In genomic region chr14:104885031-104885972, GRCh38 we compare ENCODE assay signal across 26 cellular contexts. TPM values are rescaled to one million over a fixed set of nuclear protein-coding genes. Genes with fewer than 3 reads are reported as not detected.
DNase-seq lines count a peak whose midpoint lies in the region; ATAC-seq, FAIRE-seq and TF ChIP-seq lines count a peak whose summit lies in the region.
"Had no signal": no experiment of that assay in that cellular context is flagged by ENCODE, and none has a peak within 500 bp of the region (broad histone marks: within the 10 kb centered on the region; RNA-seq: fewer than 3 reads in every experiment).

No MANE protein-coding gene starts in this region.

- TF ChIP-seq CTCF in K562 (IDR thresholded peaks at IDR 0.05 in 2 of 3, conservative IDR thresholded peaks at IDR 0.05 in 1 of 3; ENCODE audit: insufficient read depth in 2 of 3, low read depth in 1 of 3, low read length in 3 of 3): no peak
- TF ChIP-seq CTCF in left lung (IDR thresholded peaks at IDR 0.05): no peak

- H3K9ac ChIP-seq in K562 (ENCODE audit: insufficient read depth in 1 of 2, low read depth in 2 of 2, low read length in 2 of 2): no peak overlapping the region
- H3K9ac ChIP-seq: KMS-11 had no signal

- BruUV-seq in K562 (replicated peaks; lab: Mats Ljungman, UMichigan): no TSS peak

- no peak for TF ChIP-seq EP300 in K562 (IDR thresholded peaks at IDR 0.05; ENCODE audit: low read length)

- H3K9me1 ChIP-seq in K562 (ENCODE audit: control insufficient read depth, insufficient read depth, low read length): no peaks in the 10 kb centered on the region

- POLR2A ChIA-PET in K562 (lab: Yijun Ruan, JAX): no interaction called here

- in situ Hi-C loops in K562 (cut with MboI): no loop called here

- no peaks in the 10 kb centered on the region for H3K9me3 Mint-ChIP-seq in activated CD8-positive, alpha-beta memory T cell treated with anti-CD3 and anti-CD28 coated beads, Interleukin-2, amount 10 ng/mL, durations not matched to agents 7 days and 5 days (ENCODE audit: low read depth)
- H3K9me3 Mint-ChIP-seq in stimulated activated naive B cell treated with anti-CD40 and anti-IgM and Interleukin-4, amounts not matched to agents 10 μg/mL and 1 μg/mL and 100 μg/mL, for 72 hours: peaks cover 3 to 4% of the 10 kb centered on the region in 2 donors
- H3K9me3 Mint-ChIP-seq: natural killer cell; stimulated activated naive CD8-positive, alpha-beta T cell treated with anti-CD3 and anti-CD28 coated beads, Interleukin-15, amount 100 ng/mL, for 72 hours; T-cell had no signal

- H3K36me3 Mint-ChIP-seq in activated CD8-positive, alpha-beta memory T cell treated with anti-CD3 and anti-CD28 coated beads, Interleukin-2, amount 10 ng/mL, durations not matched to agents 7 days and 5 days: no peaks in the 10 kb centered on the region
- peaks cover 0 to 2% of the 10 kb centered on the region in 2 donors for H3K36me3 Mint-ChIP-seq in stimulated activated naive B cell treated with anti-CD40 and anti-IgM and Interleukin-4, amounts not matched to agents 10 μg/mL and 1 μg/mL and 100 μg/mL, for 72 hours
- H3K36me3 Mint-ChIP-seq: activated naive CD8-positive, alpha-beta T cell treated with anti-CD3 and anti-CD28 coated beads for 36 hours; natural killer cell had no signal

- TF ChIP-seq RAD21 in K562 (CRISPR knock-in tag; conservative IDR thresholded peaks at IDR 0.05 in 1 of 2, IDR thresholded peaks at IDR 0.05 in 1 of 2): no peak

- CTCF ChIA-PET in activated CD8-positive, alpha-beta memory T cell treated with anti-CD3 and anti-CD28 coated beads, Interleukin-2, amount 10 ng/mL, durations not matched to agents 7 days and 5 days (lab: Charles Lee): no interaction called here
- CTCF ChIA-PET in K562 (lab: Yijun Ruan, JAX; ENCODE audit: low intra/inter-chr PET ratio): no interaction called here

- 83% methylated on average over 10 of the region's 38 CpGs for WGBS in K562 (ENCODE audit: insufficient coverage, low coverage, missing lambda C conversion rate)

- H3K36me3 ChIP-seq in K562 (ENCODE audit: control insufficient read depth, insufficient read depth, low read length) (peaks cover 5% of the 10 kb centered on the region; the same call in 2 of the 3 replicates), left lung (peaks cover 0 to 64% of the 10 kb centered on the region in 2 donors)

- H3K4me3 ChIP-seq in K562 (no peak overlapping the region), left lung (no peak overlapping the region)
- H3K4me3 ChIP-seq: A549, esophagus squamous epithelium, gastroesophageal sphincter, skin epidermis, tibial artery had no signal

- ATAC-seq in activated CD8-positive, alpha-beta memory T cell treated with anti-CD3 and anti-CD28 coated beads, Interleukin-2, amount 10 ng/mL, durations not matched to agents 7 days and 5 days: no peak
- ATAC-seq in K562 (no peak), left lung (no peak), HG03442 (IDR thresholded peaks at IDR 0.05; ENCODE audit: unreplicated experiment) (no peak)
- ATAC-seq in stimulated activated naive B cell treated with anti-CD40 and anti-IgM and Interleukin-4, amounts not matched to agents 10 μg/mL and 1 μg/mL and 100 μg/mL, for 72 hours (replicated peaks): no peak
- ATAC-seq: A549; gastroesophageal sphincter; natural killer cell; stimulated activated naive CD8-positive, alpha-beta T cell treated with anti-CD3 and anti-CD28 coated beads, Interleukin-15, amount 100 ng/mL, for 72 hours; T-cell had no signal

- no peaks in the 10 kb centered on the region for H3K27me3 Mint-ChIP-seq in activated CD8-positive, alpha-beta memory T cell treated with anti-CD3 and anti-CD28 coated beads, Interleukin-2, amount 10 ng/mL, durations not matched to agents 7 days and 5 days
- peaks cover 7 to 21% of the 10 kb centered on the region in 2 donors for H3K27me3 Mint-ChIP-seq in stimulated activated naive B cell treated with anti-CD40 and anti-IgM and Interleukin-4, amounts not matched to agents 10 μg/mL and 1 μg/mL and 100 μg/mL, for 72 hours
- H3K27me3 Mint-ChIP-seq: activated naive CD8-positive, alpha-beta T cell treated with anti-CD3 and anti-CD28 coated beads for 36 hours; stimulated activated naive CD8-positive, alpha-beta T cell treated with anti-CD3 and anti-CD28 coated beads, Interleukin-15, amount 100 ng/mL, for 72 hours; T-cell had no signal

- no peaks in the 10 kb centered on the region for H3K9me3 ChIP-seq in K562 (replicated peaks; ENCODE audit: control insufficient read depth, insufficient read depth, low read depth, low read length)
- no peaks in the 10 kb centered on the region for H3K9me3 ChIP-seq in left lung
- H3K9me3 ChIP-seq: A549, esophagus squamous epithelium, gastroesophageal sphincter, tibial artery had no signal

- intact Hi-C loops in K562 (cut with micrococcal nuclease) (no loop called here), left lung (cut with DNase I) (no loop called here)

- H3K4me3 Mint-ChIP-seq in activated CD8-positive, alpha-beta memory T cell treated with anti-CD3 and anti-CD28 coated beads, Interleukin-2, amount 10 ng/mL, durations not matched to agents 7 days and 5 days: no peak overlapping the region
- H3K4me3 Mint-ChIP-seq in stimulated activated naive B cell treated with anti-CD40 and anti-IgM and Interleukin-4, amounts not matched to agents 10 μg/mL and 1 μg/mL and 100 μg/mL, for 72 hours: no peak overlapping the region
- H3K4me3 Mint-ChIP-seq: activated naive CD8-positive, alpha-beta T cell treated with anti-CD3 and anti-CD28 coated beads for 36 hours; natural killer cell; stimulated activated naive CD8-positive, alpha-beta T cell treated with anti-CD3 and anti-CD28 coated beads, Interleukin-15, amount 100 ng/mL, for 72 hours; T-cell had no signal

- H3K79me2 ChIP-seq in K562 (ENCODE audit: control insufficient read depth, insufficient read depth, low read length): no peaks in the 10 kb centered on the region

- H3K27me3 ChIP-seq in K562 (ENCODE audit: control insufficient read depth in 2 of 2, insufficient read depth in 2 of 2, low read length in 2 of 2) (no peaks in the 10 kb centered on the region), left lung (no peaks in the 10 kb centered on the region)
- H3K27me3 ChIP-seq: esophagus squamous epithelium, gastroesophageal sphincter, tibial artery had no signal

- peaks cover 0 to 51% of the 10 kb centered on the region in 2 experiments; a peak in 2 of 5 replicates for H3K4me1 ChIP-seq in K562 (replicated peaks in 1 of 2; ENCODE audit: control insufficient read depth in 2 of 2, insufficient read depth in 2 of 2, low read length in 2 of 2)
- H3K4me1 ChIP-seq in left lung: no peaks in the 10 kb centered on the region
- H3K4me1 ChIP-seq: gastroesophageal sphincter had no signal

- DNase-seq in activated CD8-positive, alpha-beta memory T cell treated with anti-CD3 and anti-CD28 coated beads, Interleukin-2, amount 50 U/mL, for 4 hours: peak; percentile 13
- DNase-seq in activated CD8-positive, alpha-beta memory T cell treated with anti-CD3 and anti-CD28 coated beads, Interleukin-2, amount 10 ng/mL, durations not matched to agents 7 days and 5 days: no peak
- DNase-seq in K562 (ENCODE audit: extremely low read depth in 1 of 4, low spot score in 3 of 4) (no peak), left lung (peak; percentile 28 to 76), MV-4-11 (lab: John Stamatoyannopoulos, UW) (no peak)
- peak; percentile 1 for DNase-seq in stimulated activated naive B cell treated with anti-CD40 and anti-IgM and Interleukin-4, amounts not matched to agents 10 μg/mL and 1 μg/mL and 100 μg/mL, for 72 hours
- no peak for DNase-seq in central memory CD4-positive, alpha-beta T cell
- DNase-seq: activated naive CD8-positive, alpha-beta T cell treated with anti-CD3 and anti-CD28 coated beads for 36 hours; COR-L47; DMS79 treated with DMSO at 0.1 percent for 48 hours; esophagus squamous epithelium; natural killer cell; NCI-H187 treated with DMSO at 0.1 percent for 48 hours; NCI-H446 treated with DMSO at 0.1 percent for 48 hours; OCI-M1; SHP77 treated with DMSO at 0.1 percent for 48 hours; stimulated activated CD4-positive, alpha-beta T cell treated with anti-CD3 and anti-CD28 coated beads, Interleukin-4, amount 100 ng/mL, for 24 hours; stimulated activated naive CD8-positive, alpha-beta T cell treated with anti-CD3 and anti-CD28 coated beads, Interleukin-15, amount 100 ng/mL, for 72 hours had no signal

- H3K27ac ChIP-seq in K562 (ENCODE audit: extremely low read depth, low read depth, low read length): no peak overlapping the region
- H3K27ac ChIP-seq in left lung: no peak overlapping the region
- H3K27ac ChIP-seq: A549, esophagus squamous epithelium, gastroesophageal sphincter, KMS-11, skin epidermis, tibial artery had no signal

- TF ChIP-seq POLR2A in K562 (conservative IDR thresholded peaks at IDR 0.05): no peak

- H3K27ac Mint-ChIP-seq in activated CD8-positive, alpha-beta memory T cell treated with anti-CD3 and anti-CD28 coated beads, Interleukin-2, amount 10 ng/mL, durations not matched to agents 7 days and 5 days: no peak overlapping the region
- no peak overlapping the region for H3K27ac Mint-ChIP-seq in stimulated activated naive B cell treated with anti-CD40 and anti-IgM and Interleukin-4, amounts not matched to agents 10 μg/mL and 1 μg/mL and 100 μg/mL, for 72 hours
- H3K27ac Mint-ChIP-seq: activated naive CD8-positive, alpha-beta T cell treated with anti-CD3 and anti-CD28 coated beads for 36 hours; natural killer cell; T-cell had no signal

- FAIRE-seq in K562 (lab: Jason Lieb, UNC): no peak
- FAIRE-seq: A549, GM12891 had no signal

- H2AFZ ChIP-seq in K562 (ENCODE audit: low read depth, low read length): no peak overlapping the region

- H3K4me1 Mint-ChIP-seq in activated CD8-positive, alpha-beta memory T cell treated with anti-CD3 and anti-CD28 coated beads, Interleukin-2, amount 10 ng/mL, durations not matched to agents 7 days and 5 days: no peaks in the 10 kb centered on the region
- H3K4me1 Mint-ChIP-seq in stimulated activated naive B cell treated with anti-CD40 and anti-IgM and Interleukin-4, amounts not matched to agents 10 μg/mL and 1 μg/mL and 100 μg/mL, for 72 hours: no peaks in the 10 kb centered on the region
- H3K4me1 Mint-ChIP-seq: activated naive CD8-positive, alpha-beta T cell treated with anti-CD3 and anti-CD28 coated beads for 36 hours; natural killer cell; stimulated activated naive CD8-positive, alpha-beta T cell treated with anti-CD3 and anti-CD28 coated beads, Interleukin-15, amount 100 ng/mL, for 72 hours; T-cell had no signal

- H3K4me2 ChIP-seq in K562 (ENCODE audit: insufficient read depth, low read length): no peak overlapping the region
- H3K4me2 ChIP-seq: A549, KMS-11 had no signal

- H4K20me1 ChIP-seq in K562 (replicated peaks; ENCODE audit: control insufficient read depth, insufficient read depth, low read length): no peaks in the 10 kb centered on the region

RNA-seq across cellular contexts. Expression of gene CEP170B, which starts 20.2 kb away (rescaled TPM):
- 1 to 10 TPM; 4.6 to 8.5 TPM for total RNA-seq in activated CD8-positive, alpha-beta memory T cell treated with anti-CD3 and anti-CD28 coated beads, Interleukin-2, amount 10 ng/mL, durations not matched to agents 7 days and 5 days
- 12.4 and 32.4 TPM in 2 replicates for total RNA-seq in K562 (2011; cell fraction: chromatin; rRNA removed; ENCODE audit: low replicate concordance)
- total RNA-seq in K562 (2011; cell fraction: nucleolus; rRNA removed): 19.7 and 19.8 TPM in 2 replicates
- total RNA-seq in K562 (2011; cell fraction: nucleoplasm; rRNA removed): 9.8 and 13.9 TPM in 2 replicates
- total RNA-seq in K562 (2014; rRNA removed) (3.6 and 4.8 TPM in 2 replicates), K562 (2014; rRNA removed; fragmentation: Illumina TruSeq; extraction: Trizol) (0.99 and 1.2 TPM in 2 replicates), K562 (2015; rRNA removed; fragmentation: Illumina TruSeq; extraction: Trizol) (2.9 and 3.5 TPM in 2 replicates), K562 (2021) (7.5 and 10.2 TPM in 2 replicates), left lung (10 to 100 TPM; 35.1 to 42.3 TPM)
- polyA plus RNA-seq in K562 (2011; rRNA removed) (2.2 and 2.7 TPM in 2 replicates), K562 (2014; fragmentation: Illumina TruSeq; extraction: Trizol) (1.7 and 4.1 TPM in 2 replicates), K562 (2014; fragmentation: Nextera tagmentation; extraction: Ambion mirVana) (under 1 TPM; 0.01 to 0.03 TPM), K562 (2014; rRNA removed) (7.6 and 8.9 TPM in 2 replicates)
- 2.4 and 6.4 TPM in 2 replicates for polyA plus RNA-seq in K562 (2011; cell fraction: cytosol; rRNA removed)
- polyA plus RNA-seq in K562 (2011; cell fraction: nucleus; rRNA removed): 10.4 and 24.0 TPM in 2 replicates
- polyA plus RNA-seq in K562 (2012): 5.5 and 6.7 TPM in 2 replicates
- polyA minus RNA-seq in K562 (2011; rRNA and poly(A)+ RNA removed): 0.72 and 1.6 TPM in 2 replicates
- 1.9 and 2.7 TPM in 2 replicates for polyA minus RNA-seq in K562 (2011; cell fraction: cytosol; rRNA and poly(A)+ RNA removed)
- polyA minus RNA-seq in K562 (2011; cell fraction: nucleus; rRNA and poly(A)+ RNA removed): 3.1 and 3.4 TPM in 2 replicates

RNA-seq across cellular contexts. Expression of gene PLD4, which starts 39.4 kb away (rescaled TPM):
- total RNA-seq in activated CD8-positive, alpha-beta memory T cell treated with anti-CD3 and anti-CD28 coated beads, Interleukin-2, amount 10 ng/mL, durations not matched to agents 7 days and 5 days: not detected
- total RNA-seq in K562 (2011; cell fraction: chromatin; rRNA removed; ENCODE audit: low replicate concordance): 0.05 and 0.14 TPM in 2 replicates
- 0.13 TPM in 1 of 2 replicates, not detected in the other for total RNA-seq in K562 (2011; cell fraction: nucleolus; rRNA removed)
- 0.07 and 0.15 TPM in 2 replicates for total RNA-seq in K562 (2011; cell fraction: nucleoplasm; rRNA removed)
- total RNA-seq in K562 (2014; rRNA removed): not detected in 2 replicates
- total RNA-seq in K562 (2014; rRNA removed; fragmentation: Illumina TruSeq; extraction: Trizol): not detected in 2 replicates
- total RNA-seq in K562 (2015; rRNA removed; fragmentation: Illumina TruSeq; extraction: Trizol): 0.08 and 0.18 TPM in 2 replicates
- total RNA-seq in K562 (2021): 0.24 TPM in 1 of 2 replicates, not detected in the other
- not detected in 2 replicates for polyA plus RNA-seq in K562 (2011; rRNA removed)
- polyA plus RNA-seq in K562 (2011; cell fraction: cytosol; rRNA removed): not detected in 2 replicates
- polyA plus RNA-seq in K562 (2011; cell fraction: nucleus; rRNA removed): 0.03 and 0.11 TPM in 2 replicates
- polyA plus RNA-seq in K562 (2012): 0.13 and 0.29 TPM in 2 replicates
- polyA plus RNA-seq in K562 (2014; fragmentation: Illumina TruSeq; extraction: Trizol): 0.19 TPM in 1 of 2 replicates, not detected in the other
- not detected for polyA plus RNA-seq in K562 (2014; fragmentation: Nextera tagmentation; extraction: Ambion mirVana)
- 0.03 TPM in 1 of 2 replicates, not detected in the other for polyA plus RNA-seq in K562 (2014; rRNA removed)
- not detected in 2 replicates for polyA minus RNA-seq in K562 (2011; rRNA and poly(A)+ RNA removed)
- not detected in 2 replicates for polyA minus RNA-seq in K562 (2011; cell fraction: cytosol; rRNA and poly(A)+ RNA removed)
- 0.11 TPM in 1 of 2 replicates, not detected in the other for polyA minus RNA-seq in K562 (2011; cell fraction: nucleus; rRNA and poly(A)+ RNA removed)
- total RNA-seq in left lung: under 1 TPM; 0.76 to 0.93 TPM
- total RNA-seq: activated naive CD8-positive, alpha-beta T cell treated with anti-CD3 and anti-CD28 coated beads for 36 hours had no signal

Comparison
In these comparisons a context has a peak if more than half of its experiments do, and no peak if none do; other contexts are left out.
1. DNase-seq: peak in activated CD8-positive, alpha-beta memory T cell treated with anti-CD3 and anti-CD28 coated beads, Interleukin-2, amount 50 U/mL, for 4 hours (single experiment), left lung (2 of 2) and stimulated activated naive B cell treated with anti-CD40 and anti-IgM and Interleukin-4, amounts not matched to agents 10 μg/mL and 1 μg/mL and 100 μg/mL, for 72 hours (single experiment); none in activated CD8-positive, alpha-beta memory T cell treated with anti-CD3 and anti-CD28 coated beads, Interleukin-2, amount 10 ng/mL, durations not matched to agents 7 days and 5 days (single experiment), K562 (0 of 4), MV-4-11 (single experiment) and central memory CD4-positive, alpha-beta T cell (single experiment).